18 cellular contexts compared by ENCODE assay signal in the genomic region with DNA sequence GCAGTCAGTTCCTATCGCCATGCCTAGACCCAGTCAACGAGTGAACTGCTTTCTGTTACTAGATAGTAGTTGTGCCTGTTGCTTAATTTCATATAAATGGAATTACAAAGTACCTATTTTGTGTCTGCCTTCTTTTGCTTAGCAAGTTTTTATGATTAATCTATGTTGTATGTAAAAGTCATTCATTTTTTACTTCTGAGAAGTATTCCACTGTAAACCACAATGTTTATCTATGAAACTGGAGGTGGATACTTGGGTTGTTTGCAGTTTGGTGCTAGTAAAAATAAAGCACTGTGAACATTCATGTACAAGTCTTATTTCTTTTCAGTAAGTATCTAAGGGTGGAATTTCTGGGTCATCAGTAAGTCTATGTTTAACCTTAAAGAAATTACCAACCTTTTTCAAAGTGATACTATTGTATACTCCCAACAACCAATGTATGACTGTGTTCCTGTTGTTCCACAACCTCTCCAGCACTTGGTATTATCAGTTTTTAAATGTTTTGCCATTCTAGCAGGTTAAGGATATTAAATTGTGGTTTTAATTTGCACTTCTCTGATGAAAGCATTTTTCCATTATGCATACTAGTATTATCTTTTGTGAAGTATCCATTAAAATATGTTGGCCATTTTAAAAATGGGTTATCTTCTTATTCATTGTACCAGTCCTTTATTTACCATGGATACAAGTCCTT.
DNase-seq lines count a peak whose midpoint lies in the region; ATAC-seq and TF ChIP-seq lines count a peak whose summit lies in the region.
"Had no signal": no experiment of that assay in that cellular context is flagged by ENCODE, and none has a peak within 500 bp of the region (broad histone marks: within the 10 kb centered on the region; RNA-seq: fewer than 3 reads in every experiment).

No MANE protein-coding gene starts in this region.

- CTCF ChIA-PET in AG04449 (lab: Yijun Ruan, JAX): no interaction called here

- peaks cover 0 to 3% of the 10 kb centered on the region in 2 donors for H3K4me1 Mint-ChIP-seq in natural killer cell treated with Interleukin-12 subunit alpha and Interleukin-12 subunit beta and Interleukin-15 and Interleukin-18, amount 100 ng/mL, for 72 hours (ENCODE audit: low read depth in 2 of 2)
- H3K4me1 Mint-ChIP-seq: brain had no signal

- H3K27ac Mint-ChIP-seq in natural killer cell treated with Interleukin-12 subunit alpha and Interleukin-12 subunit beta and Interleukin-15 and Interleukin-18, amount 100 ng/mL, for 72 hours: no peak overlapping the region
- H3K27ac Mint-ChIP-seq: brain had no signal

- POLR2A ChIA-PET in AG04449 (lab: Yijun Ruan, JAX): no interaction called here

- no peaks in the 10 kb centered on the region for H3K36me3 Mint-ChIP-seq in natural killer cell treated with Interleukin-12 subunit alpha and Interleukin-12 subunit beta and Interleukin-15 and Interleukin-18, amount 100 ng/mL, for 72 hours

- DNase-seq in AG04449 (ENCODE audit: low read depth, low spot score): peak; percentile 65
- DNase-seq in GM04503 (ENCODE audit: low read depth): peak; percentile 5
- peak; percentile 61 for DNase-seq in amniotic epithelial cell (ENCODE audit: low read depth)
- peak; percentile 48 to 66 for DNase-seq in foreskin fibroblast
- DNase-seq in NCI-H187 treated with DMSO at 0.1 percent for 48 hours (lab: John Stamatoyannopoulos, UW): no peak
- DNase-seq in epidermal melanocyte (ENCODE audit: insufficient read length, low spot score): no peak
- no peak for DNase-seq in natural killer cell treated with Interleukin-12 subunit alpha and Interleukin-12 subunit beta and Interleukin-15 and Interleukin-18, amount 100 ng/mL, for 72 hours (ENCODE audit: low spot score)
- DNase-seq: activated CD4-positive, alpha-beta T cell treated with anti-CD3 and anti-CD28 coated beads, Interleukin-2, amount 50 U/mL, for 1 hour; C1 segment of cervical spinal cord; DMS79; effector CD8-positive, alpha-beta T cell; mucosa of descending colon; NCI-H1092 treated with DMSO at 0.1 percent for 48 hours; posterior cingulate gyrus had no signal

- H3K4me3 ChIP-seq in AG04449 (ENCODE audit: low read depth, low read length): no peak overlapping the region
- no peak overlapping the region for H3K4me3 ChIP-seq in foreskin fibroblast (ENCODE audit: low read depth in 1 of 2, low read length in 2 of 2)
- H3K4me3 ChIP-seq: GM12878, mucosa of descending colon, SJSA1 had no signal

- H3K9me3 Mint-ChIP-seq in natural killer cell treated with Interleukin-12 subunit alpha and Interleukin-12 subunit beta and Interleukin-15 and Interleukin-18, amount 100 ng/mL, for 72 hours: no peaks in the 10 kb centered on the region
- H3K9me3 Mint-ChIP-seq: brain had no signal

- no peak overlapping the region for H3K4me3 Mint-ChIP-seq in natural killer cell treated with Interleukin-12 subunit alpha and Interleukin-12 subunit beta and Interleukin-15 and Interleukin-18, amount 100 ng/mL, for 72 hours
- H3K4me3 Mint-ChIP-seq: brain had no signal

- TF ChIP-seq CTCF in AG04449 (IDR thresholded peaks at IDR 0.05; ENCODE audit: insufficient read depth, low read length, missing control alignments) (no peak), foreskin fibroblast (IDR thresholded peaks at IDR 0.05; ENCODE audit: low read depth, low read length) (no peak)

- H3K27me3 Mint-ChIP-seq in natural killer cell treated with Interleukin-12 subunit alpha and Interleukin-12 subunit beta and Interleukin-15 and Interleukin-18, amount 100 ng/mL, for 72 hours: no peaks in the 10 kb centered on the region
- H3K27me3 Mint-ChIP-seq: brain had no signal

- no peak for ATAC-seq in natural killer cell treated with Interleukin-12 subunit alpha and Interleukin-12 subunit beta and Interleukin-15 and Interleukin-18, amount 100 ng/mL, for 72 hours
- no peak for ATAC-seq in HG03196 (IDR thresholded peaks at IDR 0.05; ENCODE audit: unreplicated experiment)
- ATAC-seq: GM12878, mucosa of descending colon had no signal

Comparison
In these comparisons a context has a peak if more than half of its experiments do, and no peak if none do; other contexts are left out.
1. DNase-seq: peak in AG04449 (single experiment), GM04503 (single experiment), amniotic epithelial cell (single experiment) and foreskin fibroblast (2 of 2); none in NCI-H187 treated with DMSO at 0.1 percent for 48 hours (single experiment), epidermal melanocyte (single experiment) and natural killer cell treated with Interleukin-12 subunit alpha and Interleukin-12 subunit beta and Interleukin-15 and Interleukin-18, amount 100 ng/mL, for 72 hours (single experiment).